Comparison of ENCODE assay signal across 8 cellular contexts in the genomic region with DNA sequence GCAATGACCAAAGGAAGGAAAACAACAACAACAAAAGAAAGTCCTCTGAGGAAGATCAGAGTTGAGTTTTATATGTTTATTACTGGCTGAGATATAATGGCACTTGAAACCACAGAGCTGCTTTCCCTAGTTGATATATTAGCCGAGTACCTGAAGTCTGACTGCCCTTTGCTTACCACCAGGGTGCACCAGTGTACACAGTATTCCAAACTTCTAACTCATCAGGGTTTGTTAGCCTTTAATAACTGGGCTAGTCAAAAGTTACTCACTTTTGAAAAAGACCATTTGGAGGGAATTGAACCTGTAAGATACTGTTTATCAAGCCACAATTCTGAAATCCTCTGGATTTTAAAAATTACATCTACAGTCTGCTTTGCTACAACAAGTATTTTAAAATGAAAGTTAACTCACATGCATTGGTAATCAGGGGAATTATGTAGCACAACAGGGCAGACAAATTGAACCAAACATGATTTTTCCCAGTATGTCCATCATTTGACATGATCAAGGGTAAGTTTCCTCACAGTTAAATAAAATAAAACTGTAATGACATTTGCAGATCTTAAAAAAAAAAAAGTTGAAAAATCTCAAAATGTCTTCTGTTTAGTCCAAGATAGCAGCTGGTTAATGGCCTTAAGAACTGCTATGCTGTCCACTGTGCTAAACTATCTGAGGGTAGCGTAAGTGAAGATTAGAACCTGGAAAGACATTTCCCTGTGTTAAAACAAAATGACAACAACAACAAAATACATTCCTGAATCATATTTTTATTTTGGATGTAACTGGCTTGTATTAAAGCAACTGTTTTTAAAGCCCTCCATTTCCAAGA. TPM values are rescaled to one million over a fixed set of nuclear protein-coding genes. Genes with fewer than 3 reads are reported as not detected.
A peak's percentile ranks its signal among the peaks of the same experiment; 100 is the strongest.
DNase-seq lines count a peak whose midpoint lies in the region; ATAC-seq, FAIRE-seq and TF ChIP-seq lines count a peak whose summit lies in the region.

No MANE protein-coding gene starts in this region.

- no peak for TF ChIP-seq POLR2A in transverse colon (IDR thresholded peaks at IDR 0.05)

- no peaks in the 10 kb centered on the region for H3K4me1 ChIP-seq in kidney (ENCODE audit: control insufficient read depth in 1 of 2, insufficient read depth in 1 of 2, low read depth in 1 of 2, low read length in 2 of 2)
- H3K4me1 ChIP-seq in transverse colon: peaks cover 0 to 7% (median 0%) of the 10 kb centered on the region in 4 donors

- intact Hi-C loops in kidney (cut with DNase I) (no loop called here), transverse colon (cut with DNase I; ENCODE audit: low total_unique reads) (loop anchor here (5.0 kb wide), 1 partner anchor 1182 kb away; no protein-coding TSS in a partner anchor)

- no peak for TF ChIP-seq EP300 in transverse colon (IDR thresholded peaks at IDR 0.05; ENCODE audit: low read depth)

- 42 to 50% methylated on average over 2 of the region's 2 CpGs for WGBS in transverse colon (ENCODE audit: low coverage in 1 of 2), 2 donors

- CTCF ChIA-PET in AG04450 (lab: Charles Lee): interaction anchor here (0.5 to 2.4 kb wide), 17 partner anchors 9 to 573 kb away, joined by 3 to 16 read pairs (median 5); no protein-coding TSS in a partner anchor

- TF ChIP-seq CTCF in AG04450 (IDR thresholded peaks at IDR 0.05; ENCODE audit: low read depth, low read length) (peak; percentile 86), kidney (IDR thresholded peaks at IDR 0.05; ENCODE audit: borderline replicate concordance, extremely low read depth, insufficient read depth) (peak; percentile 87), transverse colon (IDR thresholded peaks at IDR 0.05) (peak; percentile 53 to 68 (median 55))

- H3K9ac ChIP-seq in kidney (ENCODE audit: low read length in 2 of 2): no peak overlapping the region

- H3K27me3 ChIP-seq in AG04450 (ENCODE audit: control insufficient read depth, insufficient read depth, low read length): no peaks in the 10 kb centered on the region
- no peaks in the 10 kb centered on the region for H3K27me3 ChIP-seq in transverse colon

- H3K4me3 ChIP-seq in AG04450 (ENCODE audit: low read depth, low read length) (no peak overlapping the region), kidney (ENCODE audit: low read length in 2 of 2) (peak overlapping the region; percentile 23 to 25), transverse colon (no peak overlapping the region)

- H3K9me3 ChIP-seq in AG04450 (ENCODE audit: control insufficient read depth, insufficient read depth, low read length) (no peaks in the 10 kb centered on the region), kidney (ENCODE audit: control insufficient read depth in 1 of 2, low read length in 2 of 2) (no peaks in the 10 kb centered on the region), transverse colon (no peaks in the 10 kb centered on the region)

- in situ Hi-C loops in T47D (cut with HindIII; ENCODE audit: low pct_unique_long_range_greater_than_20kb, low sequenced_read_pairs): no loop called here
- in situ Hi-C loops in transverse colon (cut with MboI; ENCODE audit: low pct_ligation_motif_present in 1 of 4, low pct_unique_long_range_greater_than_20kb in 1 of 4, low sequenced_read_pairs in 3 of 4): no loop called here

- FAIRE-seq in GM18507 (lab: Jason Lieb, UNC) (peak; percentile 85), kidney (lab: Jason Lieb, UNC) (peak; percentile 82)

- ATAC-seq in HG02885 (IDR thresholded peaks at IDR 0.05; ENCODE audit: poor library complexity, unreplicated experiment): peak; percentile 94

- DNase-seq in AG04450 (ENCODE audit: low read depth, low spot score) (peak; percentile 53), GM18507 (ENCODE audit: extremely low spot score, insufficient read length, low read depth) (no peak), NCI-H2196 (lab: John Stamatoyannopoulos, UW; ENCODE audit: unreplicated experiment) (peak; percentile 34), T47D (ENCODE audit: low read depth in 1 of 2, low spot score in 1 of 2) (peak; percentile 27 to 71), kidney (no peak), transverse colon (peak; percentile 15)
- DNase-seq in stimulated activated CD4-positive, alpha-beta T cell treated with anti-CD3 and anti-CD28 coated beads, Interleukin-1b, Interleukin-23, amount 100 ng/mL, for 48 hours: no peak

- H3K36me3 ChIP-seq in kidney (ENCODE audit: control insufficient read depth in 1 of 2, insufficient read depth in 2 of 2, low read length in 2 of 2): no peaks in the 10 kb centered on the region
- no peaks in the 10 kb centered on the region for H3K36me3 ChIP-seq in transverse colon

- H3K27ac ChIP-seq in AG04450 (ENCODE audit: low read depth, low read length) (no peak overlapping the region), kidney (ENCODE audit: low read depth in 2 of 2, low read length in 2 of 2) (no peak overlapping the region), transverse colon (no peak overlapping the region)

- POLR2A ChIA-PET in AG04450 (lab: Yijun Ruan, JAX): interaction anchor here (0.5 to 0.8 kb wide), 3 partner anchors 20 to 573 kb away, joined by 3 read pairs; no protein-coding TSS in a partner anchor

RNA-seq across cellular contexts. Expression of a gene that starts 57.3 kb away (rescaled TPM):
- polyA plus RNA-seq in AG04450 (2011; rRNA removed) (0.17 and 0.22 TPM in 2 replicates), kidney (ENCODE audit: insufficient read depth, low read depth, low replicate concordance) (5.2 TPM)
- polyA minus RNA-seq in AG04450 (2011; rRNA and poly(A)+ RNA removed): 0.70 TPM in 1 of 2 replicates, not detected in the other
- total RNA-seq in kidney (46.2 TPM), transverse colon (1 to 10 TPM in 3 of 4 donors, not detected in 1; 1.9 to 2.2 (median 2.0) TPM)

Comparison
In these comparisons a context has a peak if more than half of its experiments do, and no peak if none do; other contexts are left out.
1. DNase-seq: peak in AG04450 (single experiment), NCI-H2196 (single experiment), T47D (2 of 2) and transverse colon (single experiment); none in GM18507 (single experiment), kidney (single experiment) and stimulated activated CD4-positive, alpha-beta T cell treated with anti-CD3 and anti-CD28 coated beads, Interleukin-1b, Interleukin-23, amount 100 ng/mL, for 48 hours (single experiment).
2. H3K4me3 ChIP-seq: peak in kidney (2 of 2); none in AG04450 (single experiment) and transverse colon (0 of 4).
3. RNA of a gene that starts 57.3 kb away (total RNA-seq): 46.2 TPM in kidney (single experiment); 1.9 to 2.2 TPM in transverse colon; every median in the first group is over 10 times any median in the second.
4. Peak in every context shown above with its lines, with median percentiles within 50 percentile points of each other: CTCF ChIP-seq.